ENCODE assay signal across 1 cellular context in the genomic region with DNA sequence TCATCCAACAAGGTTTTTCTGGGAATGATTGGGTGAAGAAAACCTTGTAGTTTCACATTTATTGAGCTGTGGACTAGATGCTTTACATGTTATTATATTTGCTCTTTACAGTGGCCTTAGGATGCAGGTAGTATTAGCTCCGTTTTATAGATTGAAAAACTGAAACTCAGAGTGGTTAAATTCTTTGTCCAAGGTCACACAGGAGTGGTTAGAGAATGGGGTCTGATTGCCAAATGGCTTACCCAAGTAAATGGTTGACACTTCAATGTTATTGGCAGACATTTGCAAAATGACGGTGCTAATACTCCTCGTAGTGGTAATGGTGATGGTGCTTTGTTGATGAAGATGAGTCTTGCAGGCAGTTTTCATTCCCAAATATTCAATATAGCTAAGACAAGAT.
TF ChIP-seq lines count a peak whose summit lies in the region.

No MANE protein-coding gene starts in this region.

TF ChIP-seq in neural cell, 6 proteins besides CTCF, POLR2A, EP300 and RAD21:
- TF ChIP-seq TAF1 (IDR thresholded peaks at IDR 0.05; ENCODE audit: low read depth) (no peak), EZH2 (IDR thresholded peaks at IDR 0.05; ENCODE audit: borderline replicate concordance, insufficient read depth, low read length, poor library complexity, severe bottlenecking) (no peak)
